Comparison of ENCODE assay signal across 17 cellular contexts in the genomic region with DNA sequence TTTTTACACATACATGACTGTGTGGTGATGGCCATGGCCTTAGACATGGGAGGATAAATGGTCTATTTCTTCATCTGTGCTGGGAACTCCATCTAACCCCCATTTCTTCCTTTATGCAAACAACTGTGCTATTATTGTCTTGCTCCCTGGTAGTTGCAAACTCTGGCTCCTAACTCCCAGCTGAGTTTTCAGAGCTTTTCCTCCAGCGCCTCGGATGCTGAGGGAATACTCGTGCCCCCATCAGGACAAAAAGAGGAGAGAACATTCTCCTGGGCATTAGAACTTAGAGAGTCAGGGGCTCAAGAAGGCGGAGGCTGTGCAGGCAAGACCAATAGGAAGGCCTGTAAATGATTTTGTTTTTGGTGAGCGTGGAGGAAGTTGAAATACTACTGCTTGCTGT. TPM values are rescaled to one million over a fixed set of nuclear protein-coding genes. Genes with fewer than 3 reads are reported as not detected.
DNase-seq lines count a peak whose midpoint lies in the region; ATAC-seq, FAIRE-seq and TF ChIP-seq lines count a peak whose summit lies in the region.
"Had no signal": no experiment of that assay in that cellular context is flagged by ENCODE, and none has a peak within 500 bp of the region (broad histone marks: within the 10 kb centered on the region; RNA-seq: fewer than 3 reads in every experiment).

No MANE protein-coding gene starts in this region.

- H3K9me3 Mint-ChIP-seq in endothelial cell (ENCODE audit: unreplicated experiment): no peaks in the 10 kb centered on the region
- H3K9me3 Mint-ChIP-seq: activated naive CD4-positive, alpha-beta T cell treated with anti-CD3 and anti-CD28 coated beads, Interleukin-2, amount 10 ng/mL, durations not matched to agents 7 days and 5 days; stimulated activated naive B cell treated with anti-CD40 and anti-IgM and Interleukin-4, amounts not matched to agents 10 μg/mL and 1 μg/mL and 100 μg/mL, for 72 hours had no signal

- no peaks in the 10 kb centered on the region for H3K36me3 Mint-ChIP-seq in endothelial cell (ENCODE audit: low read depth, unreplicated experiment)
- H3K36me3 Mint-ChIP-seq: activated naive CD4-positive, alpha-beta T cell treated with anti-CD3 and anti-CD28 coated beads, Interleukin-2, amount 10 ng/mL, durations not matched to agents 7 days and 5 days; stimulated activated naive B cell treated with anti-CD40 and anti-IgM and Interleukin-4, amounts not matched to agents 10 μg/mL and 1 μg/mL and 100 μg/mL, for 72 hours had no signal

- no peaks in the 10 kb centered on the region for H3K27me3 ChIP-seq in brain microvascular endothelial cell (replicated peaks)
- no peaks in the 10 kb centered on the region for H3K27me3 ChIP-seq in gastrocnemius medialis

- no peak overlapping the region for H3K9ac ChIP-seq in kidney (ENCODE audit: low read length in 2 of 2)

- H3K4me3 Mint-ChIP-seq in endothelial cell (ENCODE audit: unreplicated experiment): no peak overlapping the region
- H3K4me3 Mint-ChIP-seq: activated naive CD4-positive, alpha-beta T cell treated with anti-CD3 and anti-CD28 coated beads, Interleukin-2, amount 10 ng/mL, durations not matched to agents 7 days and 5 days; stimulated activated naive B cell treated with anti-CD40 and anti-IgM and Interleukin-4, amounts not matched to agents 10 μg/mL and 1 μg/mL and 100 μg/mL, for 72 hours had no signal

- POLR2A ChIA-PET in AG04449 (lab: Yijun Ruan, JAX): no interaction called here

- peaks cover 15% of the 10 kb centered on the region for H3K4me1 Mint-ChIP-seq in endothelial cell (ENCODE audit: unreplicated experiment)
- H3K4me1 Mint-ChIP-seq: activated naive CD4-positive, alpha-beta T cell treated with anti-CD3 and anti-CD28 coated beads, Interleukin-2, amount 10 ng/mL, durations not matched to agents 7 days and 5 days had no signal

- DNase-seq in AG04449 (ENCODE audit: low read depth, low spot score) (no peak), brain microvascular endothelial cell (no peak), kidney (no peak), gastrocnemius medialis (no peak), GM19239 (ENCODE audit: insufficient read length, low spot score) (no peak), endothelial cell (ENCODE audit: low spot score) (no peak)
- DNase-seq in stimulated activated CD4-positive, alpha-beta T cell treated with anti-CD3 and anti-CD28 coated beads, Interleukin-4, amount 100 ng/mL, for 24 hours: no peak
- DNase-seq: ACHN; activated naive CD4-positive, alpha-beta T cell treated with anti-CD3 and anti-CD28 coated beads, Interleukin-2, amount 10 ng/mL, durations not matched to agents 7 days and 5 days; erythroblast; Kasumi-1; NCI-H526 treated with DMSO at 0.1 percent for 48 hours; stimulated activated naive B cell treated with anti-CD40 and anti-IgM and Interleukin-4, amounts not matched to agents 10 μg/mL and 1 μg/mL and 100 μg/mL, for 72 hours; WERI-Rb-1 had no signal

- no peaks in the 10 kb centered on the region for H3K9me3 ChIP-seq in kidney (ENCODE audit: control insufficient read depth in 1 of 2, low read length in 2 of 2)
- H3K9me3 ChIP-seq in gastrocnemius medialis: no peaks in the 10 kb centered on the region

- intact Hi-C loops in kidney (cut with DNase I): no loop called here
- intact Hi-C loops in gastrocnemius medialis (cut with DNase I; ENCODE audit: low total_unique reads): loop anchor here (5.0 kb wide), 1 partner anchor 98 kb away; no protein-coding TSS in a partner anchor

- in situ Hi-C loops in brain microvascular endothelial cell (cut with HindIII; ENCODE audit: low pct_ligation_motif_present, low sequenced_read_pairs) (no loop called here), gastrocnemius medialis (cut with MboI; ENCODE audit: low sequenced_read_pairs in 4 of 4) (no loop called here)

- no peak for FAIRE-seq in kidney (lab: Jason Lieb, UNC)
- no peak for FAIRE-seq in GM19239 (lab: Jason Lieb, UNC)
- FAIRE-seq: D721Med had no signal

- TF ChIP-seq CTCF in AG04449 (IDR thresholded peaks at IDR 0.05; ENCODE audit: insufficient read depth, low read length, missing control alignments): no peak
- TF ChIP-seq CTCF in brain microvascular endothelial cell (IDR thresholded peaks at IDR 0.05; ENCODE audit: low read depth, low read length, missing control alignments): peak; percentile 28
- TF ChIP-seq CTCF in kidney (IDR thresholded peaks at IDR 0.05; ENCODE audit: borderline replicate concordance, extremely low read depth, insufficient read depth): no peak
- TF ChIP-seq CTCF in gastrocnemius medialis (IDR thresholded peaks at IDR 0.05 in 4 of 5, conservative IDR thresholded peaks at IDR 0.05 in 1 of 5): no peak
- no peak for TF ChIP-seq CTCF in endothelial cell (IDR thresholded peaks at IDR 0.05; ENCODE audit: unreplicated experiment)

- H3K27me3 Mint-ChIP-seq in endothelial cell (ENCODE audit: unreplicated experiment): peaks cover 4% of the 10 kb centered on the region

- H3K4me3 ChIP-seq in AG04449 (ENCODE audit: low read depth, low read length) (peak overlapping the region; percentile 69), brain microvascular endothelial cell (ENCODE audit: low read depth, low read length) (no peak overlapping the region), kidney (ENCODE audit: low read length in 2 of 2) (peak overlapping the region; percentile 52 to 64), gastrocnemius medialis (peak overlapping the region in 3 of 4 donors; percentile 65 to 88 (median 66))

- H3K36me3 ChIP-seq in brain microvascular endothelial cell (replicated peaks) (no peaks in the 10 kb centered on the region), kidney (ENCODE audit: control insufficient read depth in 1 of 2, insufficient read depth in 2 of 2, low read length in 2 of 2) (no peaks in the 10 kb centered on the region), gastrocnemius medialis (no peaks in the 10 kb centered on the region)
- H3K36me3 ChIP-seq: WERI-Rb-1 had no signal

- CTCF ChIA-PET in AG04449 (lab: Yijun Ruan, JAX): interaction anchor here (1.1 to 1.9 kb wide), 4 partner anchors 10 to 75 kb away, joined by 3 to 6 read pairs (median 5); no protein-coding TSS in a partner anchor

- no peaks in the 10 kb centered on the region for H3K4me1 ChIP-seq in kidney (ENCODE audit: control insufficient read depth in 1 of 2, insufficient read depth in 1 of 2, low read depth in 1 of 2, low read length in 2 of 2)
- peaks cover 19 to 20% of the 10 kb centered on the region in 2 donors for H3K4me1 ChIP-seq in gastrocnemius medialis

- ATAC-seq in gastrocnemius medialis (no peak), GM19328 (IDR thresholded peaks at IDR 0.05; ENCODE audit: unreplicated experiment) (no peak)
- ATAC-seq: stimulated activated naive B cell treated with anti-CD40 and anti-IgM and Interleukin-4, amounts not matched to agents 10 μg/mL and 1 μg/mL and 100 μg/mL, for 72 hours had no signal

- no peak for TF ChIP-seq POLR2A in gastrocnemius medialis (IDR thresholded peaks at IDR 0.05)

- H3K27ac ChIP-seq in brain microvascular endothelial cell: no peak overlapping the region
- H3K27ac ChIP-seq in kidney (ENCODE audit: low read depth in 2 of 2, low read length in 2 of 2): peak overlapping the region in 1 of 2 donors; percentile 23
- H3K27ac ChIP-seq in gastrocnemius medialis: peak overlapping the region; percentile 0 to 87 (median 79)
- H3K27ac ChIP-seq: HL-60, WERI-Rb-1 had no signal

- H3K27ac Mint-ChIP-seq in endothelial cell (ENCODE audit: unreplicated experiment): no peak overlapping the region
- H3K27ac Mint-ChIP-seq: activated naive CD4-positive, alpha-beta T cell treated with anti-CD3 and anti-CD28 coated beads, Interleukin-2, amount 10 ng/mL, durations not matched to agents 7 days and 5 days; stimulated activated naive B cell treated with anti-CD40 and anti-IgM and Interleukin-4, amounts not matched to agents 10 μg/mL and 1 μg/mL and 100 μg/mL, for 72 hours had no signal

RNA-seq across cellular contexts. Expression of gene DAAM2, which starts 2.1 kb away (rescaled TPM):
- 19.8 TPM for total RNA-seq in kidney
- 6.9 TPM for polyA plus RNA-seq in kidney (ENCODE audit: insufficient read depth, low read depth, low replicate concordance)
- total RNA-seq in gastrocnemius medialis: 10 to 100 TPM; 25.9 to 84.0 (median 48.5) TPM
- 3.0 TPM for total RNA-seq in endothelial cell (ENCODE audit: unreplicated experiment)
